ENCODE assay signal across 16 cellular contexts in genomic region chr12:127556487-127556886, GRCh38.
DNase-seq lines count a peak whose midpoint lies in the region; ATAC-seq lines count a peak whose summit lies in the region.
"Had no signal": no experiment of that assay in that cellular context is flagged by ENCODE, and none has a peak within 500 bp of the region (broad histone marks: within the 10 kb centered on the region; RNA-seq: fewer than 3 reads in every experiment).

No MANE protein-coding gene starts in this region.

- H3K4me1 ChIP-seq in aorta (ENCODE audit: control insufficient read depth in 1 of 2, insufficient read depth in 2 of 2, low read length in 2 of 2): no peaks in the 10 kb centered on the region
- H3K4me1 ChIP-seq: HAP-1, Peyer's patch had no signal

- H3K27me3 Mint-ChIP-seq in activated naive CD4-positive, alpha-beta T cell treated with anti-CD3 and anti-CD28 coated beads, Interleukin-2, amount 10 ng/mL, durations not matched to agents 7 days and 5 days: peaks cover 13% of the 10 kb centered on the region
- no peaks in the 10 kb centered on the region for H3K27me3 Mint-ChIP-seq in activated T-helper 17 cell treated with anti-CD3 and anti-CD28 coated beads, Interleukin-2, amount 50 U/mL, for 72 hours

- DNase-seq in activated naive CD4-positive, alpha-beta T cell treated with anti-CD3 and anti-CD28 coated beads, Interleukin-2, amount 10 ng/mL, durations not matched to agents 7 days and 5 days: no peak
- no peak for DNase-seq in activated naive CD4-positive, alpha-beta T cell treated with Interleukin-2 at 50 U/mL for 16 hours
- DNase-seq in MV-4-11 (lab: John Stamatoyannopoulos, UW) (peak; percentile 85), AML-193 (lab: John Stamatoyannopoulos, UW) (no peak), aorta (no peak)
- no peak for DNase-seq in stimulated activated effector memory CD8-positive, alpha-beta T cell treated with anti-CD3 and anti-CD28 coated beads, Interleukin-12 subunit alpha, Interleukin-12 subunit beta, amount 100 ng/mL, for 72 hours (ENCODE audit: low spot score in 2 of 2)
- DNase-seq: Calu3, NCI-H1048, NCI-H2081, NCI-H510A, NCI-H774, Peyer's patch had no signal

- H3K27ac ChIP-seq in aorta (ENCODE audit: low read depth in 1 of 2, low read length in 2 of 2): no peak overlapping the region
- H3K27ac ChIP-seq: Peyer's patch had no signal

- no peak overlapping the region for H3K4me3 Mint-ChIP-seq in activated naive CD4-positive, alpha-beta T cell treated with anti-CD3 and anti-CD28 coated beads, Interleukin-2, amount 10 ng/mL, durations not matched to agents 7 days and 5 days
- H3K4me3 Mint-ChIP-seq in activated T-helper 17 cell treated with anti-CD3 and anti-CD28 coated beads, Interleukin-2, amount 50 U/mL, for 72 hours: no peak overlapping the region
- no peak overlapping the region for H3K4me3 Mint-ChIP-seq in stimulated activated effector memory CD8-positive, alpha-beta T cell treated with anti-CD3 and anti-CD28 coated beads, Interleukin-12 subunit alpha, Interleukin-12 subunit beta, amount 100 ng/mL, for 72 hours

- no peaks in the 10 kb centered on the region for H3K27me3 ChIP-seq in aorta (ENCODE audit: control insufficient read depth in 1 of 2, insufficient read depth in 2 of 2, low read length in 1 of 2)
- H3K27me3 ChIP-seq: Peyer's patch had no signal

- CTCF ChIA-PET in activated naive CD4-positive, alpha-beta T cell treated with anti-CD3 and anti-CD28 coated beads, Interleukin-2, amount 10 ng/mL, durations not matched to agents 7 days and 5 days (lab: Charles Lee): no interaction called here

- peaks cover 29% of the 10 kb centered on the region for H3K36me3 Mint-ChIP-seq in activated naive CD4-positive, alpha-beta T cell treated with anti-CD3 and anti-CD28 coated beads, Interleukin-2, amount 10 ng/mL, durations not matched to agents 7 days and 5 days
- H3K36me3 Mint-ChIP-seq in activated T-helper 17 cell treated with anti-CD3 and anti-CD28 coated beads, Interleukin-2, amount 50 U/mL, for 72 hours (ENCODE audit: low read depth): no peaks in the 10 kb centered on the region
- H3K36me3 Mint-ChIP-seq in stimulated activated effector memory CD8-positive, alpha-beta T cell treated with anti-CD3 and anti-CD28 coated beads, Interleukin-12 subunit alpha, Interleukin-12 subunit beta, amount 100 ng/mL, for 72 hours: no peaks in the 10 kb centered on the region

- peaks cover 26% of the 10 kb centered on the region for H3K9me3 Mint-ChIP-seq in activated naive CD4-positive, alpha-beta T cell treated with anti-CD3 and anti-CD28 coated beads, Interleukin-2, amount 10 ng/mL, durations not matched to agents 7 days and 5 days
- peaks cover 4% of the 10 kb centered on the region for H3K9me3 Mint-ChIP-seq in activated T-helper 17 cell treated with anti-CD3 and anti-CD28 coated beads, Interleukin-2, amount 50 U/mL, for 72 hours
- peaks cover 7% of the 10 kb centered on the region for H3K9me3 Mint-ChIP-seq in stimulated activated effector memory CD8-positive, alpha-beta T cell treated with anti-CD3 and anti-CD28 coated beads, Interleukin-12 subunit alpha, Interleukin-12 subunit beta, amount 100 ng/mL, for 72 hours

- H3K4me3 ChIP-seq in aorta (ENCODE audit: low read length in 2 of 2): no peak overlapping the region
- H3K4me3 ChIP-seq: HAP-1, Peyer's patch had no signal

- peak overlapping the region; percentile 63 for H3K27ac Mint-ChIP-seq in activated naive CD4-positive, alpha-beta T cell treated with anti-CD3 and anti-CD28 coated beads, Interleukin-2, amount 10 ng/mL, durations not matched to agents 7 days and 5 days
- H3K27ac Mint-ChIP-seq in activated T-helper 17 cell treated with anti-CD3 and anti-CD28 coated beads, Interleukin-2, amount 50 U/mL, for 72 hours: peak overlapping the region; percentile 41
- peak overlapping the region; percentile 1 for H3K27ac Mint-ChIP-seq in stimulated activated effector memory CD8-positive, alpha-beta T cell treated with anti-CD3 and anti-CD28 coated beads, Interleukin-12 subunit alpha, Interleukin-12 subunit beta, amount 100 ng/mL, for 72 hours

- no peaks in the 10 kb centered on the region for H3K36me3 ChIP-seq in aorta (ENCODE audit: control insufficient read depth in 1 of 2, insufficient read depth in 2 of 2, low read length in 1 of 2)
- H3K36me3 ChIP-seq: HAP-1, Peyer's patch had no signal

- intact Hi-C loops in aorta (cut with DNase I): no loop called here

- H3K4me1 Mint-ChIP-seq in activated naive CD4-positive, alpha-beta T cell treated with anti-CD3 and anti-CD28 coated beads, Interleukin-2, amount 10 ng/mL, durations not matched to agents 7 days and 5 days: peaks cover 48% of the 10 kb centered on the region
- H3K4me1 Mint-ChIP-seq in activated T-helper 17 cell treated with anti-CD3 and anti-CD28 coated beads, Interleukin-2, amount 50 U/mL, for 72 hours: peaks cover 7% of the 10 kb centered on the region
- peaks cover 32% of the 10 kb centered on the region for H3K4me1 Mint-ChIP-seq in stimulated activated effector memory CD8-positive, alpha-beta T cell treated with anti-CD3 and anti-CD28 coated beads, Interleukin-12 subunit alpha, Interleukin-12 subunit beta, amount 100 ng/mL, for 72 hours

- ATAC-seq in activated T-helper 17 cell treated with anti-CD3 and anti-CD28 coated beads, Interleukin-2, amount 50 U/mL, for 72 hours (replicated peaks): no peak
- no peak for ATAC-seq in stimulated activated effector memory CD8-positive, alpha-beta T cell treated with anti-CD3 and anti-CD28 coated beads, Interleukin-12 subunit alpha, Interleukin-12 subunit beta, amount 100 ng/mL, for 72 hours
- ATAC-seq in activated CD4-positive, CD25-positive, alpha-beta regulatory T cell treated with anti-CD3 and anti-CD28 coated beads, Interleukin-2, amount 50 U/mL, for 24 hours: no peak
- no peak for ATAC-seq in aorta (ENCODE audit: low FRiP score)
- ATAC-seq: Right ventricle myocardium inferior had no signal

- H3K9me3 ChIP-seq in aorta (ENCODE audit: control insufficient read depth, low read length): no peaks in the 10 kb centered on the region
- H3K9me3 ChIP-seq: HAP-1, Peyer's patch had no signal

Comparison
In these comparisons a context has a peak if more than half of its experiments do, and no peak if none do; other contexts are left out.
1. H3K27ac Mint-ChIP-seq: peak in every context shown above with its lines; median percentile 63 in activated naive CD4-positive, alpha-beta T cell treated with anti-CD3 and anti-CD28 coated beads, Interleukin-2, amount 10 ng/mL, durations not matched to agents 7 days and 5 days; 41 in activated T-helper 17 cell treated with anti-CD3 and anti-CD28 coated beads, Interleukin-2, amount 50 U/mL, for 72 hours; 1 in stimulated activated effector memory CD8-positive, alpha-beta T cell treated with anti-CD3 and anti-CD28 coated beads, Interleukin-12 subunit alpha, Interleukin-12 subunit beta, amount 100 ng/mL, for 72 hours.